ENCODE assay signal across 2 cellular contexts in the genomic region with DNA sequence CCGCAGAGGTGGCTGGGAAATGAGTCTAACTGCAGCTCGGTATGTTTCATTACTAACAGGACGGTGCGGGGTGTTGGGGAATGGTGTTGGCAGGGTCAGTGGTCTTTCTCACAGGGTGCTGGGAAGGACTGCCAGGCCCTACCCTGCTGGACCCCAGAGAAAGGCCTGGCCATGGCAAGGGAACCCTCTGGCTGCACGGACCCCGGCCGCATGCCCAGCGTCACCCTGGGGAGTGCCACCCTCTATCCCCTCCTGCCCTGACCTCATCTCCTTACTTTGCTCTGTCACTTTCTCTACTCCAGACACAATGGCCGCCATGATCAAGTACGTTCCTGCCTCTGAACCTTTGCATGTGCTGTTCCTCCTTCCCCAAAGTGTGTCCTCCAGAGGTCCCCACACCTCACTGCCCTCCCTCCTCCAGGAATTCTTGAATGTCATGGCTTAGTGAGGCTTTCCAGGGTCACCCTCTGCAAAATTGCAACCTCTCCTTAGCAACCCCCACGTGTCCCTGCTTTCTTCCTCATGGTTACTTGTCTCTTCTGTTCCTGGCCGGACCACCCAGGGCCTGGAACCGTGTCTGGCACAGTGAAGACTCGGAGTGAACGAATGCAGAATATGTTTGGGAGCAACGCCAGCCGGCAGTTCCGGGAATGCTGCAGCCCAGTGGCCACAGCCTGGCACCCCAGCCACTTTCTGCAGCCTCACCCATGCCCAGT.
TF ChIP-seq lines count a peak whose summit lies in the region.

No MANE protein-coding gene starts in this region.

TF ChIP-seq in K562, 482 proteins besides CTCF, POLR2A, EP300 and RAD21:
- TF ChIP-seq NRF1 (conservative IDR thresholded peaks at IDR 0.05 in 1 of 2, IDR thresholded peaks at IDR 0.05 in 1 of 2): no peak
- TF ChIP-seq, protein P1, sequence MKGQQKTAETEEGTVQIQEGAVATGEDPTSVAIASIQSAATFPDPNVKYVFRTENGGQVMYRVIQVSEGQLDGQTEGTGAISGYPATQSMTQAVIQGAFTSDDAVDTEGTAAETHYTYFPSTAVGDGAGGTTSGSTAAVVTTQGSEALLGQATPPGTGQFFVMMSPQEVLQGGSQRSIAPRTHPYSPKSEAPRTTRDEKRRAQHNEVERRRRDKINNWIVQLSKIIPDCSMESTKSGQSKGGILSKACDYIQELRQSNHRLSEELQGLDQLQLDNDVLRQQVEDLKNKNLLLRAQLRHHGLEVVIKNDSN (CRISPR knock-in tag; IDR thresholded peaks at IDR 0.05): peak; percentile 24; the same call in 1 of the 2 replicates
- TF ChIP-seq MED1 (CRISPR knock-in tag; IDR thresholded peaks at IDR 0.05; ENCODE audit: borderline replicate concordance): no peak
- TF ChIP-seq ZNF77 (CRISPR knock-in tag; IDR thresholded peaks at IDR 0.05): no peak
- TF ChIP-seq KAT8 (IDR thresholded peaks at IDR 0.05; ENCODE audit: low read depth): no peak
- peak in 1 of 3 experiments; percentile 45 for TF ChIP-seq YY1 (IDR thresholded peaks at IDR 0.05; ENCODE audit: borderline replicate concordance in 1 of 3, control insufficient read depth in 1 of 3, extremely low read depth in 1 of 3, insufficient read depth in 3 of 3, insufficient read length in 1 of 3, insufficient replicate concordance in 2 of 3, low read depth in 1 of 3, low read length in 2 of 3)
- no peak for TF ChIP-seq ARID1B (IDR thresholded peaks at IDR 0.05)
- TF ChIP-seq, protein P2, sequence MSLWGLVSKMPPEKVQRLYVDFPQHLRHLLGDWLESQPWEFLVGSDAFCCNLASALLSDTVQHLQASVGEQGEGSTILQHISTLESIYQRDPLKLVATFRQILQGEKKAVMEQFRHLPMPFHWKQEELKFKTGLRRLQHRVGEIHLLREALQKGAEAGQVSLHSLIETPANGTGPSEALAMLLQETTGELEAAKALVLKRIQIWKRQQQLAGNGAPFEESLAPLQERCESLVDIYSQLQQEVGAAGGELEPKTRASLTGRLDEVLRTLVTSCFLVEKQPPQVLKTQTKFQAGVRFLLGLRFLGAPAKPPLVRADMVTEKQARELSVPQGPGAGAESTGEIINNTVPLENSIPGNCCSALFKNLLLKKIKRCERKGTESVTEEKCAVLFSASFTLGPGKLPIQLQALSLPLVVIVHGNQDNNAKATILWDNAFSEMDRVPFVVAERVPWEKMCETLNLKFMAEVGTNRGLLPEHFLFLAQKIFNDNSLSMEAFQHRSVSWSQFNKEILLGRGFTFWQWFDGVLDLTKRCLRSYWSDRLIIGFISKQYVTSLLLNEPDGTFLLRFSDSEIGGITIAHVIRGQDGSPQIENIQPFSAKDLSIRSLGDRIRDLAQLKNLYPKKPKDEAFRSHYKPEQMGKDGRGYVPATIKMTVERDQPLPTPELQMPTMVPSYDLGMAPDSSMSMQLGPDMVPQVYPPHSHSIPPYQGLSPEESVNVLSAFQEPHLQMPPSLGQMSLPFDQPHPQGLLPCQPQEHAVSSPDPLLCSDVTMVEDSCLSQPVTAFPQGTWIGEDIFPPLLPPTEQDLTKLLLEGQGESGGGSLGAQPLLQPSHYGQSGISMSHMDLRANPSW (CRISPR knock-in tag; IDR thresholded peaks at IDR 0.05): no peak

TF ChIP-seq in GM23338, 12 proteins besides CTCF, POLR2A, EP300 and RAD21:
- TF ChIP-seq STAT1 (IDR thresholded peaks at IDR 0.05; ENCODE audit: unreplicated experiment) (no peak), ZNF114 (CRISPR knock-in tag; IDR thresholded peaks at IDR 0.05) (no peak), NANOG (IDR thresholded peaks at IDR 0.05; ENCODE audit: borderline replicate concordance) (no peak), POLR2AphosphoS5 (IDR thresholded peaks at IDR 0.05; ENCODE audit: low read depth) (no peak)
- TF ChIP-seq, protein P3, sequence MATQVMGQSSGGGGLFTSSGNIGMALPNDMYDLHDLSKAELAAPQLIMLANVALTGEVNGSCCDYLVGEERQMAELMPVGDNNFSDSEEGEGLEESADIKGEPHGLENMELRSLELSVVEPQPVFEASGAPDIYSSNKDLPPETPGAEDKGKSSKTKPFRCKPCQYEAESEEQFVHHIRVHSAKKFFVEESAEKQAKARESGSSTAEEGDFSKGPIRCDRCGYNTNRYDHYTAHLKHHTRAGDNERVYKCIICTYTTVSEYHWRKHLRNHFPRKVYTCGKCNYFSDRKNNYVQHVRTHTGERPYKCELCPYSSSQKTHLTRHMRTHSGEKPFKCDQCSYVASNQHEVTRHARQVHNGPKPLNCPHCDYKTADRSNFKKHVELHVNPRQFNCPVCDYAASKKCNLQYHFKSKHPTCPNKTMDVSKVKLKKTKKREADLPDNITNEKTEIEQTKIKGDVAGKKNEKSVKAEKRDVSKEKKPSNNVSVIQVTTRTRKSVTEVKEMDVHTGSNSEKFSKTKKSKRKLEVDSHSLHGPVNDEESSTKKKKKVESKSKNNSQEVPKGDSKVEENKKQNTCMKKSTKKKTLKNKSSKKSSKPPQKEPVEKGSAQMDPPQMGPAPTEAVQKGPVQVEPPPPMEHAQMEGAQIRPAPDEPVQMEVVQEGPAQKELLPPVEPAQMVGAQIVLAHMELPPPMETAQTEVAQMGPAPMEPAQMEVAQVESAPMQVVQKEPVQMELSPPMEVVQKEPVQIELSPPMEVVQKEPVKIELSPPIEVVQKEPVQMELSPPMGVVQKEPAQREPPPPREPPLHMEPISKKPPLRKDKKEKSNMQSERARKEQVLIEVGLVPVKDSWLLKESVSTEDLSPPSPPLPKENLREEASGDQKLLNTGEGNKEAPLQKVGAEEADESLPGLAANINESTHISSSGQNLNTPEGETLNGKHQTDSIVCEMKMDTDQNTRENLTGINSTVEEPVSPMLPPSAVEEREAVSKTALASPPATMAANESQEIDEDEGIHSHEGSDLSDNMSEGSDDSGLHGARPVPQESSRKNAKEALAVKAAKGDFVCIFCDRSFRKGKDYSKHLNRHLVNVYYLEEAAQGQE (IDR thresholded peaks at IDR 0.05; ENCODE audit: unreplicated experiment): no peak
